In the genomic region with DNA sequence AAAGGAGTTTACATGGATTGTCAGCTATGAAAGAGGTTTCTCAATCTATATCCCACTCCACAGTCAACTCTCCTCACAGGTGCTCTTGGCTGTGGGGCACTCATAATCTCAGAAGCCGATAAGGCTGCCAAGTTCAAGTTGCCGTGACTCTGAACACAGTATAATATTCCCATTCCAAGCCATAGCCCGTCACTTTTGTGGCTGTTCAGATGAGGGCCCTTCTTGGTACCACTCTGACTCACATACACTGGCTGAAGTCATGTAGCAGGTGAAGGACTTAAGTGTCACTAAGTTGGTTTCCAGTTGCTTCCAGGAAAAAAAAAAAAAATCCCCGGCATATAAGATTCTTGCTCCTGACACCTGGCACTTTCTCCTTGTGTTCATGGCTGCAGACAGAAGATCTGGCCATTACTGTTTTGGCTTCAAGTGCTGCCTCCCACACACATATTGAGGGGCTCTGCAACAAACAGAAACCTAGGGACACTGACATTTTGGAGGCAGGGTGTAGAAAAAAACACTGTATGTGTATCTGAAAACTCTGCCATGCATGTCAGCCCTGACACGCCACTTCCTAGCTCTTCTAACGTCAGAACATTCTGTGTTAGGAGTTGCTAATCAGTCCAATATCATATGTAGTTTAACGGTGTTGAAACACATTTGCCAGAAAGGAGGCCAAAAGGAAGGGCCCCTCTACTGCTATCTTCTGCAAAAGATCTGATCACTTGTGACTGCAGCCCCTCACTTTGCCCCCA, we compare ENCODE assay signal across 10 cellular contexts.
DNase-seq lines count a peak whose midpoint lies in the region; ATAC-seq, FAIRE-seq and TF ChIP-seq lines count a peak whose summit lies in the region.
"Had no signal": no experiment of that assay in that cellular context is flagged by ENCODE, and none has a peak within 500 bp of the region (broad histone marks: within the 10 kb centered on the region; RNA-seq: fewer than 3 reads in every experiment).

No MANE protein-coding gene starts in this region.

- peak; percentile 78 for FAIRE-seq in GM19239 (lab: Jason Lieb, UNC)

- H3K27ac Mint-ChIP-seq in activated CD4-positive, alpha-beta memory T cell treated with anti-CD3 and anti-CD28 coated beads, Interleukin-2, amount 10 ng/mL, durations not matched to agents 7 days and 5 days, result peak overlapping the region; percentile 70

- H3K9me3 Mint-ChIP-seq in activated CD4-positive, alpha-beta memory T cell treated with anti-CD3 and anti-CD28 coated beads, Interleukin-2, amount 10 ng/mL, durations not matched to agents 7 days and 5 days, result no peaks in the 10 kb centered on the region

- intact Hi-C loops in dorsolateral prefrontal cortex (cut with DNase I), result no loop called here

- POLR2A ChIA-PET in activated CD4-positive, alpha-beta memory T cell treated with anti-CD3 and anti-CD28 coated beads, Interleukin-2, amount 10 ng/mL, durations not matched to agents 7 days and 5 days (lab: Charles Lee), result interaction anchor here (0.8 to 2.1 kb wide), 19 partner anchors 12 to 283 kb away, joined by 3 to 12 read pairs (median 4); no protein-coding TSS in a partner anchor

- TF ChIP-seq CTCF in dorsolateral prefrontal cortex (IDR thresholded peaks at IDR 0.05 in 54 of 56, conservative IDR thresholded peaks at IDR 0.05 in 2 of 56; ENCODE audit: low read depth in 1 of 56, partially characterized antibody in 56 of 56), result no peak

- H3K27ac ChIP-seq in dorsolateral prefrontal cortex, result no peak overlapping the region

- H3K4me3 ChIP-seq in dorsolateral prefrontal cortex, result no peak overlapping the region

- H3K4me3 Mint-ChIP-seq in activated CD4-positive, alpha-beta memory T cell treated with anti-CD3 and anti-CD28 coated beads, Interleukin-2, amount 10 ng/mL, durations not matched to agents 7 days and 5 days, result peak overlapping the region; percentile 6

- DNase-seq in DMS53 (lab: John Stamatoyannopoulos, UW) (peak; percentile 65), GM19239 (ENCODE audit: insufficient read length, low spot score) (no peak), myocyte (ENCODE audit: low read depth) (peak; percentile 75), middle frontal gyrus (ENCODE audit: extremely low spot score, low spot score) (no peak), NK-92 (lab: John Stamatoyannopoulos, UW; ENCODE audit: unreplicated experiment) (no peak), dorsolateral prefrontal cortex (no peak)
- DNase-seq in activated CD4-positive, alpha-beta memory T cell treated with anti-CD3 and anti-CD28 coated beads, Interleukin-2, amount 10 ng/mL, durations not matched to agents 7 days and 5 days, result no peak
- DNase-seq: activated effector memory CD4-positive, alpha-beta T cell treated with anti-CD3 and anti-CD28 coated beads, Interleukin-2, amount 50 U/mL, for 16 hours; COR-L47 had no signal

- ATAC-seq in GM18502 (IDR thresholded peaks at IDR 0.05; ENCODE audit: poor library complexity, unreplicated experiment), result no peak

- CTCF ChIA-PET in activated CD4-positive, alpha-beta memory T cell treated with anti-CD3 and anti-CD28 coated beads, Interleukin-2, amount 10 ng/mL, durations not matched to agents 7 days and 5 days (lab: Charles Lee), result interaction anchor here (1.3 to 2.1 kb wide), 6 partner anchors 8 to 283 kb away, joined by 3 to 10 read pairs (median 6); no protein-coding TSS in a partner anchor

- H3K27me3 ChIP-seq in dorsolateral prefrontal cortex, result no peaks in the 10 kb centered on the region

- no peaks in the 10 kb centered on the region for H3K36me3 Mint-ChIP-seq in activated CD4-positive, alpha-beta memory T cell treated with anti-CD3 and anti-CD28 coated beads, Interleukin-2, amount 10 ng/mL, durations not matched to agents 7 days and 5 days (ENCODE audit: low read depth)

- peaks cover 38% of the 10 kb centered on the region for H3K4me1 Mint-ChIP-seq in activated CD4-positive, alpha-beta memory T cell treated with anti-CD3 and anti-CD28 coated beads, Interleukin-2, amount 10 ng/mL, durations not matched to agents 7 days and 5 days

- peaks cover 1% of the 10 kb centered on the region for H3K27me3 Mint-ChIP-seq in activated CD4-positive, alpha-beta memory T cell treated with anti-CD3 and anti-CD28 coated beads, Interleukin-2, amount 10 ng/mL, durations not matched to agents 7 days and 5 days

Comparison
In these comparisons a context has a peak if more than half of its experiments do, and no peak if none do; other contexts are left out.
1. DNase-seq: peak in DMS53 (single experiment) and myocyte (single experiment); none in GM19239 (single experiment), activated CD4-positive, alpha-beta memory T cell treated with anti-CD3 and anti-CD28 coated beads, Interleukin-2, amount 10 ng/mL, durations not matched to agents 7 days and 5 days (single experiment), middle frontal gyrus (single experiment), NK-92 (single experiment) and dorsolateral prefrontal cortex (0 of 10).